In the genomic region with DNA sequence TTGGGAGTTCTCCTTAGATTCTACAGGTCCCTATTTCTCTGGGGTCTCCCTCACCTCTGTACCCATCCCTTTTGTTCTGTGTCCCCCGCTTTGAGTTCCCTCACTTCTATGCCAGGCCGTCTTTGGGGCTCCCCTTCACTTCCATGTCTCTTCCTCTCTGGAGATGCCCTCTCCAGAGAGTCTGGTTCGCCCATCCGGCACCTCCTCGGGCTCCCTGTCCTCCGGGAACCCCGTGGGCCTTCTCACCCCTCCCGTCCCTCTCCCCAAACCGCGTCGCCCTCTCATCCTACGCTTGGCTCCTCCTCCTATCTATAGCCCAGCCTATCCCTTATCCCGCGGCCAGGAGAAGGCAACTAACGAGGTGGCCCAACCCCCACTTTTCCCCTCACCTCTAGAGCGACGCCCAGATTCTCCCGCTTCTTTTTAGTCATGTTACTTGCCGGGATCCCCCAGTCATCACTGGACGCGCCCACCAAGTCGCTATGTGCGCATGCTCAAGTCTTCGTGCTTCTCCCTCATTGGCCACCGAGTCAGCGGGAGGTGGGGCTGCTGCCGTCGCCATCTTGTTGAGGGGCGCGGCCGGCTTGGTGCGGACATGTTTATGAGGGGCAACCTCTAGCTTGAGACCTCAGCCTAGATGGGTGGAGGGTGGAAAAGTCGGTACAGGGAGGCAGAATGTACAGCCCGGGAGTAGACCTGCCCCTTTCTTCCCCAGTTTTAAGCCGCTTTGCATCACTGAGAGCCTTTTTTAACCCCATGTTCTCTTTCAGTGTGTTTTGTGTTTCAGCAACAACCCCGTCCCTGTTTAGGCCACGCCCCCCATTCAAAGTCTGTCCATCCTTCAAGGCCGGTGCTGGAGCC, we compare ENCODE assay signal across 1 cellular context.
A peak's percentile ranks its signal among the peaks of the same experiment; 100 is the strongest.
TF ChIP-seq lines count a peak whose summit lies in the region.

A gene (minus strand): TSS at position 461 of the 861 bp plus-strand sequence. CDS start 30 bp downstream, at position 431.

TF ChIP-seq in K562, 482 proteins besides CTCF, POLR2A, EP300 and RAD21 (continued from another document and continues in another):
- TF ChIP-seq, protein P1, sequence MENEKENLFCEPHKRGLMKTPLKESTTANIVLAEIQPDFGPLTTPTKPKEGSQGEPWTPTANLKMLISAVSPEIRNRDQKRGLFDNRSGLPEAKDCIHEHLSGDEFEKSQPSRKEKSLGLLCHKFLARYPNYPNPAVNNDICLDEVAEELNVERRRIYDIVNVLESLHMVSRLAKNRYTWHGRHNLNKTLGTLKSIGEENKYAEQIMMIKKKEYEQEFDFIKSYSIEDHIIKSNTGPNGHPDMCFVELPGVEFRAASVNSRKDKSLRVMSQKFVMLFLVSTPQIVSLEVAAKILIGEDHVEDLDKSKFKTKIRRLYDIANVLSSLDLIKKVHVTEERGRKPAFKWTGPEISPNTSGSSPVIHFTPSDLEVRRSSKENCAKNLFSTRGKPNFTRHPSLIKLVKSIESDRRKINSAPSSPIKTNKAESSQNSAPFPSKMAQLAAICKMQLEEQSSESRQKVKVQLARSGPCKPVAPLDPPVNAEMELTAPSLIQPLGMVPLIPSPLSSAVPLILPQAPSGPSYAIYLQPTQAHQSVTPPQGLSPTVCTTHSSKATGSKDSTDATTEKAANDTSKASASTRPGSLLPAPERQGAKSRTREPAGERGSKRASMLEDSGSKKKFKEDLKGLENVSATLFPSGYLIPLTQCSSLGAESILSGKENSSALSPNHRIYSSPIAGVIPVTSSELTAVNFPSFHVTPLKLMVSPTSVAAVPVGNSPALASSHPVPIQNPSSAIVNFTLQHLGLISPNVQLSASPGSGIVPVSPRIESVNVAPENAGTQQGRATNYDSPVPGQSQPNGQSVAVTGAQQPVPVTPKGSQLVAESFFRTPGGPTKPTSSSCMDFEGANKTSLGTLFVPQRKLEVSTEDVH (IDR thresholded peaks at IDR 0.05; ENCODE audit: low read depth, partially characterized antibody), result peak; percentile 95
- TF ChIP-seq, protein P2, sequence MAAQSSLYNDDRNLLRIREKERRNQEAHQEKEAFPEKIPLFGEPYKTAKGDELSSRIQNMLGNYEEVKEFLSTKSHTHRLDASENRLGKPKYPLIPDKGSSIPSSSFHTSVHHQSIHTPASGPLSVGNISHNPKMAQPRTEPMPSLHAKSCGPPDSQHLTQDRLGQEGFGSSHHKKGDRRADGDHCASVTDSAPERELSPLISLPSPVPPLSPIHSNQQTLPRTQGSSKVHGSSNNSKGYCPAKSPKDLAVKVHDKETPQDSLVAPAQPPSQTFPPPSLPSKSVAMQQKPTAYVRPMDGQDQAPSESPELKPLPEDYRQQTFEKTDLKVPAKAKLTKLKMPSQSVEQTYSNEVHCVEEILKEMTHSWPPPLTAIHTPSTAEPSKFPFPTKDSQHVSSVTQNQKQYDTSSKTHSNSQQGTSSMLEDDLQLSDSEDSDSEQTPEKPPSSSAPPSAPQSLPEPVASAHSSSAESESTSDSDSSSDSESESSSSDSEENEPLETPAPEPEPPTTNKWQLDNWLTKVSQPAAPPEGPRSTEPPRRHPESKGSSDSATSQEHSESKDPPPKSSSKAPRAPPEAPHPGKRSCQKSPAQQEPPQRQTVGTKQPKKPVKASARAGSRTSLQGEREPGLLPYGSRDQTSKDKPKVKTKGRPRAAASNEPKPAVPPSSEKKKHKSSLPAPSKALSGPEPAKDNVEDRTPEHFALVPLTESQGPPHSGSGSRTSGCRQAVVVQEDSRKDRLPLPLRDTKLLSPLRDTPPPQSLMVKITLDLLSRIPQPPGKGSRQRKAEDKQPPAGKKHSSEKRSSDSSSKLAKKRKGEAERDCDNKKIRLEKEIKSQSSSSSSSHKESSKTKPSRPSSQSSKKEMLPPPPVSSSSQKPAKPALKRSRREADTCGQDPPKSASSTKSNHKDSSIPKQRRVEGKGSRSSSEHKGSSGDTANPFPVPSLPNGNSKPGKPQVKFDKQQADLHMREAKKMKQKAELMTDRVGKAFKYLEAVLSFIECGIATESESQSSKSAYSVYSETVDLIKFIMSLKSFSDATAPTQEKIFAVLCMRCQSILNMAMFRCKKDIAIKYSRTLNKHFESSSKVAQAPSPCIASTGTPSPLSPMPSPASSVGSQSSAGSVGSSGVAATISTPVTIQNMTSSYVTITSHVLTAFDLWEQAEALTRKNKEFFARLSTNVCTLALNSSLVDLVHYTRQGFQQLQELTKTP (IDR thresholded peaks at IDR 0.05; ENCODE audit: low read depth in 1 of 2, partially characterized antibody in 2 of 2), result peak in 1 of 2 experiments; percentile 37
- TF ChIP-seq POLR2G (IDR thresholded peaks at IDR 0.05; ENCODE audit: low read depth, low read length), result peak; percentile 74
- no peak for TF ChIP-seq ESRRB (CRISPR knock-in tag; IDR thresholded peaks at IDR 0.05; ENCODE audit: borderline replicate concordance)
- TF ChIP-seq, protein P3, sequence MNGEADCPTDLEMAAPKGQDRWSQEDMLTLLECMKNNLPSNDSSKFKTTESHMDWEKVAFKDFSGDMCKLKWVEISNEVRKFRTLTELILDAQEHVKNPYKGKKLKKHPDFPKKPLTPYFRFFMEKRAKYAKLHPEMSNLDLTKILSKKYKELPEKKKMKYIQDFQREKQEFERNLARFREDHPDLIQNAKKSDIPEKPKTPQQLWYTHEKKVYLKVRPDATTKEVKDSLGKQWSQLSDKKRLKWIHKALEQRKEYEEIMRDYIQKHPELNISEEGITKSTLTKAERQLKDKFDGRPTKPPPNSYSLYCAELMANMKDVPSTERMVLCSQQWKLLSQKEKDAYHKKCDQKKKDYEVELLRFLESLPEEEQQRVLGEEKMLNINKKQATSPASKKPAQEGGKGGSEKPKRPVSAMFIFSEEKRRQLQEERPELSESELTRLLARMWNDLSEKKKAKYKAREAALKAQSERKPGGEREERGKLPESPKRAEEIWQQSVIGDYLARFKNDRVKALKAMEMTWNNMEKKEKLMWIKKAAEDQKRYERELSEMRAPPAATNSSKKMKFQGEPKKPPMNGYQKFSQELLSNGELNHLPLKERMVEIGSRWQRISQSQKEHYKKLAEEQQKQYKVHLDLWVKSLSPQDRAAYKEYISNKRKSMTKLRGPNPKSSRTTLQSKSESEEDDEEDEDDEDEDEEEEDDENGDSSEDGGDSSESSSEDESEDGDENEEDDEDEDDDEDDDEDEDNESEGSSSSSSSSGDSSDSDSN (IDR thresholded peaks at IDR 0.05; ENCODE audit: borderline replicate concordance in 1 of 2, low read depth in 2 of 2, low read length in 2 of 2), result peak in 1 of 2 experiments; percentile 69; a peak in 1 of 4 replicates
- TF ChIP-seq, protein P4, sequence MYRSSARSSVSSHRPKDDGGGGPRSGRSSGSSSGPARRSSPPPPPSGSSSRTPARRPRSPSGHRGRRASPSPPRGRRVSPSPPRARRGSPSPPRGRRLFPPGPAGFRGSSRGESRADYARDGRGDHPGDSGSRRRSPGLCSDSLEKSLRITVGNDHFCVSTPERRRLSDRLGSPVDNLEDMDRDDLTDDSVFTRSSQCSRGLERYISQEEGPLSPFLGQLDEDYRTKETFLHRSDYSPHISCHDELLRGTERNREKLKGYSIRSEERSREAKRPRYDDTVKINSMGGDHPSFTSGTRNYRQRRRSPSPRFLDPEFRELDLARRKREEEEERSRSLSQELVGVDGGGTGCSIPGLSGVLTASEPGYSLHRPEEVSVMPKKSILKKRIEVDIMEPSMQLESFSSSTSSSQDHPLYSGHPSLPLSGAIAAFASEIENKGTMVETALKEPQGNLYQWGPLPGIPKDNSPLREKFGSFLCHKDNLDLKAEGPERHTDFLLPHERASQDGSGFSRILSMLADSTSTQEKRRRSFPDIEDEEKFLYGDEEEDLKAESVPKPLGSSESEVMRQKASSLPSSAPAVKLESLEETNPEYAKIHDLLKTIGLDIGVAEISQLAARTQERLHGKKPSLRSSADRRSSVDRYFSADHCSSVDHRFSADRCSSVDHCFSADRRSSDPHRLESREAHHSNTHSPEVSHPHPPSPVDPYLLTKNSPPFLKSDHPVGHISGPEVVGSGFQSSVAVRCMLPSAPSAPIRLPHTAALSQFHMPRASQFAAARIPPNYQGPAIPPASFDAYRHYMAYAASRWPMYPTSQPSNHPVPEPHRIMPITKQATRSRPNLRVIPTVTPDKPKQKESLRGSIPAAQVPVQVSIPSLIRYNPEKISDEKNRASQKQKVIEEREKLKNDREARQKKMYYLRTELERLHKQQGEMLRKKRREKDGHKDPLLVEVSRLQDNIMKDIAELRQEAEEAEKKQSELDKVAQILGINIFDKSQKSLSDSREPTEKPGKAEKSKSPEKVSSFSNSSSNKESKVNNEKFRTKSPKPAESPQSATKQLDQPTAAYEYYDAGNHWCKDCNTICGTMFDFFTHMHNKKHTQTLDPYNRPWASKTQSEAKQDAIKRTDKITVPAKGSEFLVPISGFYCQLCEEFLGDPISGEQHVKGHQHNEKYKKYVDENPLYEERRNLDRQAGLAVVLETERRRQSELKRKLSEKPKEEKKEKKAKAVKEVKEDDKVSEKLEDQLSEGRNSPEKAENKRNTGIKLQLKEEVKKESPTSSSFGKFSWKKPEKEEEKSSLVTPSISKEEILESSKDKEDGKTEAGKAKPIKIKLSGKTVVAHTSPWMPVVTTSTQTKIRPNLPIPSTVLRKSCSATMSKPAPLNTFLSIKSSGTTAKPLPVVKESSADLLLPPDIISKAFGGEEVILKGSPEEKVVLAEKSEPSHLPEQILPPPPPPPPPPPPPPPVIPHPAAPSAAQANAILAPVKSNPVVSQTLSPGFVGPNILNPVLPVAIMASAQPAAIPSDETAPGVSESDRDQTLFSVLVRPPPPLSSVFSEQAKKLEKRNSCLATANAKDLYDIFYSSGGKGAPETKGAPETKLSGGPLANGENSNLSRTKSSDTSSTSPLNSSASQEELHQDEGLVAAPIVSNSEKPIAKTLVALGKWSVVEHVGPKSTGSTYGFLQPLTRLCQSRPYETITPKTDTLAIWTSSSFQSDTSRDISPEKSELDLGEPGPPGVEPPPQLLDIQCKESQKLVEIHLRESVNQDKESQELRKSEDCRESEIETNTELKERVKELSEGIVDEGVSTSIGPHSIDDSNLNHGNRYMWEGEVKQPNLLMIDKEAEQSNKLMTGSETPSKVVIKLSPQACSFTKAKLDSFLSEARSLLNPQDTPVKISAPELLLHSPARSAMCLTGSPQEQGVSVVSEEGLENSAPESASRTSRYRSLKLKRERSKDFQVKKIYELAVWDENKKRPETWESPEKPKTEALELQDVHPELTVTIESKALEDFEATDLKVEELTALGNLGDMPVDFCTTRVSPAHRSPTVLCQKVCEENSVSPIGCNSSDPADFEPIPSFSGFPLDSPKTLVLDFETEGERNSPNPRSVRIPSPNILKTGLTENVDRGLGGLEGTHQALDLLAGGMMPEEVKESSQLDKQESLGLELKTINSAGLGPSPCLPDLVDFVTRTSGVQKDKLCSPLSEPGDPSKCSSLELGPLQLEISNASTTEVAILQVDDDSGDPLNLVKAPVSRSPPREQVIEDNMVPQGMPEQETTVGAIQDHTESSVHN (IDR thresholded peaks at IDR 0.05; ENCODE audit: borderline replicate concordance in 1 of 2, low read depth in 1 of 2), result no peak
- peak; percentile 47; the same call in 1 of the 2 replicates for TF ChIP-seq PML (IDR thresholded peaks at IDR 0.05; ENCODE audit: low read length)
- TF ChIP-seq MXI1 (IDR thresholded peaks at IDR 0.05; ENCODE audit: low read depth, low read length), result 0 out of 2 replicates have a peak, but pooled peaks have one; percentile 20
- TF ChIP-seq ZNF134 (CRISPR knock-in tag; conservative IDR thresholded peaks at IDR 0.05), result peak; percentile 84
- TF ChIP-seq, protein P5, sequence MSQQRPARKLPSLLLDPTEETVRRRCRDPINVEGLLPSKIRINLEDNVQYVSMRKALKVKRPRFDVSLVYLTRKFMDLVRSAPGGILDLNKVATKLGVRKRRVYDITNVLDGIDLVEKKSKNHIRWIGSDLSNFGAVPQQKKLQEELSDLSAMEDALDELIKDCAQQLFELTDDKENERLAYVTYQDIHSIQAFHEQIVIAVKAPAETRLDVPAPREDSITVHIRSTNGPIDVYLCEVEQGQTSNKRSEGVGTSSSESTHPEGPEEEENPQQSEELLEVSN (IDR thresholded peaks at IDR 0.05; ENCODE audit: borderline replicate concordance in 1 of 2, extremely low read depth in 1 of 2, insufficient read depth in 1 of 2, insufficient read length in 1 of 2, low read depth in 1 of 2, low read length in 1 of 2, poor library complexity in 1 of 2, severe bottlenecking in 1 of 2), result peak; percentile 94 to 95
- peak in 1 of 2 experiments; percentile 31; a peak in 2 of 4 replicates for TF ChIP-seq SIX5 (IDR thresholded peaks at IDR 0.05; ENCODE audit: borderline replicate concordance in 1 of 2, insufficient read depth in 1 of 2, low read depth in 1 of 2, low read length in 2 of 2)
- no peak; the same call in 1 of the 2 replicates for TF ChIP-seq FOXM1 (IDR thresholded peaks at IDR 0.05; ENCODE audit: low read depth)
- 0 out of 2 replicates have a peak, but pooled peaks have one; percentile 51 for TF ChIP-seq FOXM1 (CRISPR knock-in tag; IDR thresholded peaks at IDR 0.05; ENCODE audit: low read depth)
- TF ChIP-seq ZKSCAN1 (IDR thresholded peaks at IDR 0.05; ENCODE audit: low read depth, low read length), result no peak
- 0 out of 2 replicates have a peak, but pooled peaks have one; percentile 10 for TF ChIP-seq BHLHE40 (IDR thresholded peaks at IDR 0.05; ENCODE audit: low read length)
- TF ChIP-seq SAFB (IDR thresholded peaks at IDR 0.05; ENCODE audit: borderline replicate concordance, low read depth, low read length), result no peak
- TF ChIP-seq, protein P6, sequence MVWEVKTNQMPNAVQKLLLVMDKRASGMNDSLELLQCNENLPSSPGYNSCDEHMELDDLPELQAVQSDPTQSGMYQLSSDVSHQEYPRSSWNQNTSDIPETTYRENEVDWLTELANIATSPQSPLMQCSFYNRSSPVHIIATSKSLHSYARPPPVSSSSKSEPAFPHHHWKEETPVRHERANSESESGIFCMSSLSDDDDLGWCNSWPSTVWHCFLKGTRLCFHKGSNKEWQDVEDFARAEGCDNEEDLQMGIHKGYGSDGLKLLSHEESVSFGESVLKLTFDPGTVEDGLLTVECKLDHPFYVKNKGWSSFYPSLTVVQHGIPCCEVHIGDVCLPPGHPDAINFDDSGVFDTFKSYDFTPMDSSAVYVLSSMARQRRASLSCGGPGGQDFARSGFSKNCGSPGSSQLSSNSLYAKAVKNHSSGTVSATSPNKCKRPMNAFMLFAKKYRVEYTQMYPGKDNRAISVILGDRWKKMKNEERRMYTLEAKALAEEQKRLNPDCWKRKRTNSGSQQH (CRISPR knock-in tag; IDR thresholded peaks at IDR 0.05), result peak; percentile 84
- peak; percentile 15; the same call in 1 of the 2 replicates for TF ChIP-seq HDGF (IDR thresholded peaks at IDR 0.05)
